Comparison of ENCODE assay signal across 1 cellular context in the genomic region with DNA sequence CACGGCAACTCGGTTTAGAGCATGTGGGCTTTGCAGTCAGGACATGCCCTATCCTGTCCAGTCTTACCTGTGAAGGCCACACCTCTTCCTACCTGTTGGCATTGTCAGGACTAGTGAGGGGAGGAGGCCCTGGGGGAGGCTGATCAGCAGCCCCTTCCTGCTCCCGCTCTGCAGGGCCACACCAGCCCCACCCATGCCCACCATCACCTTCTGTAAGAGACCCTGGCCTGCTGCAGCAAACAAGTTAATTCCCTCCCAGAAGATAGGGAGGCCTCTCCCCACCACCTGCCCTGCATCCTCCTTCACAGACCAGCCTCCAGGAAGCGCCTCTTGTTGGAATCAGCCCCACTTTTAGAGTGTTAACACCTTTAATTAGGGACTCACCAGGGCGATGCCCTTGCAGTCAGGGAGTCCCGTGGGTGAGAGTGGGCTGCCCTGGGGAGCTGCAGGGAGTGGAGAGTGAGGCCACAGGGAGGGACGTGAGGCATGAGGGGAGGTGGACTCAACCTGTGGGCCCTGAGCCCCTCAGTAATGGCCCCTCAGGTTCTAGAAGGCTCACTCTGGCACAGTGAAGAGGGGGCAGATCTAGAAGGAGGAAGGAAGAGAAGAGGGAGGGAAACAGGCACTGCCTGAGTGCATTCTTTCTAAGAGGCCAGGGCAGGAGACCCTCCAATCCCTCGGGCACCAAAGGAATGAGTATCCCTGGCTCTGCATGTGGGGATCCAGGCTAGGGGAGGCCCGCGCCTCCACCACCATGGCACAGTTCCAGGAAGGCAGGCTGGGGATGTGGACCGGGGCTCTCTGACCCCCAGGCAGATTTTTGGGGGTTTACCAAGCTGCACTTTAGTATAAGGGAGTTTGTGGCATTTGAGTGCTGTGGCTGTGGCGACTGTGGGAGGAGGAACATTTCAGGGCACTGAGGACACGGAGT.
TF ChIP-seq lines count a peak whose summit lies in the region.

No MANE protein-coding gene starts in this region.

TF ChIP-seq in IMR-90, 13 proteins besides CTCF, POLR2A, EP300 and RAD21:
- TF ChIP-seq, protein P1, sequence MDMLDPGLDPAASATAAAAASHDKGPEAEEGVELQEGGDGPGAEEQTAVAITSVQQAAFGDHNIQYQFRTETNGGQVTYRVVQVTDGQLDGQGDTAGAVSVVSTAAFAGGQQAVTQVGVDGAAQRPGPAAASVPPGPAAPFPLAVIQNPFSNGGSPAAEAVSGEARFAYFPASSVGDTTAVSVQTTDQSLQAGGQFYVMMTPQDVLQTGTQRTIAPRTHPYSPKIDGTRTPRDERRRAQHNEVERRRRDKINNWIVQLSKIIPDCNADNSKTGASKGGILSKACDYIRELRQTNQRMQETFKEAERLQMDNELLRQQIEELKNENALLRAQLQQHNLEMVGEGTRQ (IDR thresholded peaks at IDR 0.05; ENCODE audit: low read depth, low read length), result no peak
- TF ChIP-seq MXI1 (IDR thresholded peaks at IDR 0.05; ENCODE audit: borderline replicate concordance, low read depth, low read length) (no peak), MAFK (IDR thresholded peaks at IDR 0.05; ENCODE audit: low read depth, low read length) (no peak), NFE2L2 (IDR thresholded peaks at IDR 0.05; ENCODE audit: low read depth, low read length) (no peak), CHD1 (IDR thresholded peaks at IDR 0.05; ENCODE audit: low read depth, low read length) (no peak), MAZ (IDR thresholded peaks at IDR 0.05; ENCODE audit: borderline replicate concordance, low read depth, low read length) (no peak), ELK1 (IDR thresholded peaks at IDR 0.05; ENCODE audit: borderline replicate concordance, low read depth, low read length) (no peak), FOS (IDR thresholded peaks at IDR 0.05; ENCODE audit: low read depth, low read length) (no peak), RFX5 (IDR thresholded peaks at IDR 0.05; ENCODE audit: low read depth, low read length) (no peak), BHLHE40 (IDR thresholded peaks at IDR 0.05; ENCODE audit: low read depth, low read length) (no peak), RCOR1 (IDR thresholded peaks at IDR 0.05; ENCODE audit: insufficient replicate concordance, low read length) (no peak), CEBPB (IDR thresholded peaks at IDR 0.05; ENCODE audit: low read depth, low read length) (no peak), SMC3 (IDR thresholded peaks at IDR 0.05; ENCODE audit: low read depth, low read length) (no peak)
